In genomic region chr17:36136031-36136430, GRCh38 we compare ENCODE assay signal across 1 cellular context.
TF ChIP-seq lines count a peak whose summit lies in the region.

No MANE protein-coding gene starts in this region.

TF ChIP-seq in GM12878, 131 proteins besides CTCF, POLR2A, EP300 and RAD21:
- 0 out of 2 replicates have a peak, but pooled peaks have one; percentile 5 for TF ChIP-seq IKZF1 (conservative IDR thresholded peaks at IDR 0.05)
- no peak for TF ChIP-seq PBX3 (IDR thresholded peaks at IDR 0.05; ENCODE audit: insufficient replicate concordance, low read depth, low read length)
